Comparison of ENCODE assay signal across 24 cellular contexts in genomic region chr3:20480771-20481170, GRCh38.
DNase-seq lines count a peak whose midpoint lies in the region; ATAC-seq and TF ChIP-seq lines count a peak whose summit lies in the region.
"Had no signal": no experiment of that assay in that cellular context is flagged by ENCODE, and none has a peak within 500 bp of the region (broad histone marks: within the 10 kb centered on the region; RNA-seq: fewer than 3 reads in every experiment).

No MANE protein-coding gene starts in this region.

- no peak for DNase-seq in HFFc6
- DNase-seq in astrocyte of the spinal cord (ENCODE audit: low read depth, low spot score): peak; percentile 46
- DNase-seq in fibroblast of villous mesenchyme (ENCODE audit: low read depth): peak; percentile 2
- DNase-seq in non-pigmented ciliary epithelial cell (ENCODE audit: low read depth): peak; percentile 10
- DNase-seq in iPS-NIHi11 (ENCODE audit: low spot score): no peak
- no peak for DNase-seq in progenitor cell of endocrine pancreas (ENCODE audit: low spot score, unreplicated experiment)
- DNase-seq: activated CD4-positive, alpha-beta T cell treated with anti-CD3 and anti-CD28 coated beads for 1 hour; activated gamma-delta T cell; adrenal gland; foreskin keratinocyte; KG1; kidney glomerular epithelial cell; NCI-H1436 treated with DMSO at 0.1 percent for 48 hours; NCI-H510A treated with DMSO at 0.1 percent for 48 hours; SJCRH30; stomach; T-cell; tibial artery had no signal

- H3K4me3 ChIP-seq in astrocyte of the spinal cord (ENCODE audit: low read depth, low read length) (no peak overlapping the region), fibroblast of villous mesenchyme (ENCODE audit: low read depth, low read length) (no peak overlapping the region)
- H3K4me3 ChIP-seq: adrenal gland, cardiac muscle cell, lung, prostate gland, SJCRH30, stomach, tibial artery had no signal

- no peaks in the 10 kb centered on the region for H3K27me3 Mint-ChIP-seq in HFFc6 (ENCODE audit: insufficient read depth)
- H3K27me3 Mint-ChIP-seq in progenitor cell of endocrine pancreas: no peaks in the 10 kb centered on the region
- H3K27me3 Mint-ChIP-seq: dendritic cell treated with granulocyte-macrophage colony-stimulating factor and Interleukin-4, amounts not matched to agents 40 ng/mL and 50 ng/mL, for 4 days; T-cell had no signal

- ATAC-seq in GM18870 (IDR thresholded peaks at IDR 0.05; ENCODE audit: unreplicated experiment) (no peak), GM21717 (IDR thresholded peaks at IDR 0.05; ENCODE audit: unreplicated experiment) (no peak)
- ATAC-seq: foreskin keratinocyte, T-cell had no signal

- H3K36me3 Mint-ChIP-seq in HFFc6 (ENCODE audit: low read depth): peaks cover 17% of the 10 kb centered on the region
- peaks cover 1% of the 10 kb centered on the region for H3K36me3 Mint-ChIP-seq in progenitor cell of endocrine pancreas (ENCODE audit: insufficient read depth)
- H3K36me3 Mint-ChIP-seq: T-cell had no signal

- H3K4me3 Mint-ChIP-seq in HFFc6 (peak overlapping the region; percentile 44; the same call in 1 of the 2 replicates), progenitor cell of endocrine pancreas (ENCODE audit: low read depth) (no peak overlapping the region)
- H3K4me3 Mint-ChIP-seq: dendritic cell treated with granulocyte-macrophage colony-stimulating factor and Interleukin-4, amounts not matched to agents 40 ng/mL and 50 ng/mL, for 4 days; T-cell had no signal

- H3K27ac Mint-ChIP-seq in HFFc6: peak overlapping the region; percentile 1; the same call in 1 of the 2 replicates
- H3K27ac Mint-ChIP-seq in progenitor cell of endocrine pancreas: no peak overlapping the region
- H3K27ac Mint-ChIP-seq: dendritic cell treated with granulocyte-macrophage colony-stimulating factor and Interleukin-4, amounts not matched to agents 40 ng/mL and 50 ng/mL, for 4 days; T-cell had no signal

- H3K4me1 Mint-ChIP-seq in HFFc6 (ENCODE audit: low read depth) (peaks cover 21% of the 10 kb centered on the region), progenitor cell of endocrine pancreas (ENCODE audit: low read depth) (no peaks in the 10 kb centered on the region)
- H3K4me1 Mint-ChIP-seq: T-cell had no signal

- in situ Hi-C loops in astrocyte of the spinal cord (cut with HindIII; ENCODE audit: low sequenced_read_pairs): no loop called here

- no peak for TF ChIP-seq CTCF in HFFc6 (IDR thresholded peaks at IDR 0.05)
- TF ChIP-seq CTCF in astrocyte of the spinal cord (IDR thresholded peaks at IDR 0.05; ENCODE audit: low read depth, low read length): no peak
- TF ChIP-seq CTCF in fibroblast of villous mesenchyme (IDR thresholded peaks at IDR 0.05; ENCODE audit: insufficient read depth, low read depth, low read length): no peak
- no peak for TF ChIP-seq CTCF in progenitor cell of endocrine pancreas (IDR thresholded peaks at IDR 0.05; ENCODE audit: unreplicated experiment)

- H3K9me3 Mint-ChIP-seq in HFFc6 (peaks cover 20% of the 10 kb centered on the region), progenitor cell of endocrine pancreas (ENCODE audit: low read depth) (peaks cover 23% of the 10 kb centered on the region)

Comparison
In these comparisons a context has a peak if more than half of its experiments do, and no peak if none do; other contexts are left out.
1. DNase-seq: peak in astrocyte of the spinal cord (single experiment), fibroblast of villous mesenchyme (single experiment) and non-pigmented ciliary epithelial cell (single experiment); none in HFFc6 (single experiment), iPS-NIHi11 (single experiment) and progenitor cell of endocrine pancreas (single experiment).